9 cellular contexts compared by ENCODE assay signal in genomic region chr7:27154901-27155815, GRCh38. TPM values are rescaled to one million over a fixed set of nuclear protein-coding genes. Genes with fewer than 3 reads are reported as not detected.
A peak's percentile ranks its signal among the peaks of the same experiment; 100 is the strongest.
DNase-seq lines count a peak whose midpoint lies in the region; ATAC-seq and TF ChIP-seq lines count a peak whose summit lies in the region.
"Had no signal": no experiment of that assay in that cellular context is flagged by ENCODE, and none has a peak within 500 bp of the region (broad histone marks: within the 10 kb centered on the region; RNA-seq: fewer than 3 reads in every experiment).

No MANE protein-coding gene starts in this region.

- no peaks in the 10 kb centered on the region for H3K79me2 ChIP-seq in SK-N-SH (ENCODE audit: insufficient read depth)

- H3K9me3 Mint-ChIP-seq in activated T-helper 1 cell treated with anti-CD3 and anti-CD28 coated beads, Interleukin-12 subunit alpha, Interleukin-12 subunit beta, Interleukin-2, Interleukin-4 antibody, amounts not matched to agents 30 ng/mL and 10 ng/mL and 1 ng/mL, durations not matched to agents 14 hours and 24 hours and 36 hours, result no peaks in the 10 kb centered on the region
- H3K9me3 Mint-ChIP-seq in memory B cell, result peaks cover 1% of the 10 kb centered on the region

- no peaks in the 10 kb centered on the region for H3F3A ChIP-seq in SK-N-SH (replicated peaks; ENCODE audit: insufficient read depth)

- intact Hi-C loops in activated T-helper 1 cell treated with anti-CD3 and anti-CD28 coated beads, Interleukin-12 subunit alpha, Interleukin-12 subunit beta, Interleukin-2, Interleukin-4 antibody, amounts not matched to agents 30 ng/mL and 10 ng/mL and 1 ng/mL, durations not matched to agents 14 hours and 24 hours and 36 hours (cut with micrococcal nuclease), result loop anchor here (5.0 kb wide), 1 partner anchor 58 kb away; the partner anchor contains the start of gene HOXA1
- intact Hi-C loops in tibial artery (cut with DNase I; ENCODE audit: low total_unique reads), result loop anchor here (5.0 kb wide), 1 partner anchor 293 kb away; the partner anchor contains the start of gene SKAP2

- H3K4me3 ChIP-seq in SK-N-SH (ENCODE audit: low read depth in 2 of 2, low read length in 1 of 2), result 0 out of 4 replicates have a peak overlapping the region, but pooled peaks of 1 of the 2 experiments have one; percentile 3
- H3K4me3 ChIP-seq in tibial artery, result peak overlapping the region; percentile 62 to 75

- CTCF ChIA-PET in SK-N-SH (lab: Yijun Ruan, JAX), result interaction anchor here (0.6 to 11.7 kb wide), 13 partner anchors 7 to 790 kb away, joined by 3 to 270 read pairs (median 3); partner anchors contain the start of genes HOXA3, HOXA5 and HOXA6

- DNase-seq in SK-N-SH (no peak), memory B cell (ENCODE audit: low spot score in 2 of 2) (no peak), tibial artery (no peak), Kasumi-1 (lab: John Stamatoyannopoulos, UW) (no peak)
- DNase-seq in activated T-helper 1 cell treated with anti-CD3 and anti-CD28 coated beads, Interleukin-12 subunit alpha, Interleukin-12 subunit beta, Interleukin-2, Interleukin-4 antibody, amounts not matched to agents 30 ng/mL and 10 ng/mL and 1 ng/mL, durations not matched to agents 14 hours and 24 hours and 36 hours (ENCODE audit: low spot score), result no peak
- DNase-seq: AML-193 had no signal

- TF ChIP-seq RAD21 in SK-N-SH (IDR thresholded peaks at IDR 0.05; ENCODE audit: low read length), result no peak

- H2AFZ ChIP-seq in SK-N-SH (ENCODE audit: low read depth), result no peak overlapping the region

- peaks cover 100% of the 10 kb centered on the region for H3K27me3 ChIP-seq in SK-N-SH (ENCODE audit: insufficient read depth)
- H3K27me3 ChIP-seq in tibial artery, result no peaks in the 10 kb centered on the region

- no peak for TF ChIP-seq EP300 in SK-N-SH (IDR thresholded peaks at IDR 0.05; ENCODE audit: borderline replicate concordance in 1 of 2, low read depth in 1 of 2, low read length in 1 of 2)

- no peak overlapping the region for H3K27ac ChIP-seq in SK-N-SH (ENCODE audit: low read depth in 2 of 2, low read length in 1 of 2)
- H3K27ac ChIP-seq in tibial artery, result peak overlapping the region; percentile 78 to 84

- H3K9me3 ChIP-seq in SK-N-SH (no peaks in the 10 kb centered on the region), tibial artery (no peaks in the 10 kb centered on the region)

- H3K4me1 ChIP-seq in SK-N-SH (ENCODE audit: control insufficient read depth in 1 of 2, insufficient read depth in 2 of 2, low read depth in 1 of 2, low read length in 1 of 2) (peaks cover 0 to 9% of the 10 kb centered on the region in 2 experiments; a peak in 1 of 4 replicates), tibial artery (peaks cover 0 to 35% (median 26%) of the 10 kb centered on the region in 4 donors)

- 16% methylated on average over 47 of the region's 48 CpGs for WGBS in SK-N-SH (ENCODE audit: low lambda C conversion rate)

- no peak overlapping the region for H3K4me2 ChIP-seq in SK-N-SH

- no peaks in the 10 kb centered on the region for H3K36me3 Mint-ChIP-seq in activated T-helper 1 cell treated with anti-CD3 and anti-CD28 coated beads, Interleukin-12 subunit alpha, Interleukin-12 subunit beta, Interleukin-2, Interleukin-4 antibody, amounts not matched to agents 30 ng/mL and 10 ng/mL and 1 ng/mL, durations not matched to agents 14 hours and 24 hours and 36 hours (ENCODE audit: low read depth)
- peaks cover 2% of the 10 kb centered on the region for H3K36me3 Mint-ChIP-seq in memory B cell

- peak overlapping the region; percentile 68 for H3K27ac Mint-ChIP-seq in activated T-helper 1 cell treated with anti-CD3 and anti-CD28 coated beads, Interleukin-12 subunit alpha, Interleukin-12 subunit beta, Interleukin-2, Interleukin-4 antibody, amounts not matched to agents 30 ng/mL and 10 ng/mL and 1 ng/mL, durations not matched to agents 14 hours and 24 hours and 36 hours
- peak overlapping the region; percentile 46 for H3K27ac Mint-ChIP-seq in memory B cell

- peaks cover 6% of the 10 kb centered on the region; the same call in 1 of the 2 replicates for H4K20me1 ChIP-seq in SK-N-SH (ENCODE audit: insufficient read depth)

- no peak overlapping the region for H3K9ac ChIP-seq in SK-N-SH

- H3K4me1 Mint-ChIP-seq in activated T-helper 1 cell treated with anti-CD3 and anti-CD28 coated beads, Interleukin-12 subunit alpha, Interleukin-12 subunit beta, Interleukin-2, Interleukin-4 antibody, amounts not matched to agents 30 ng/mL and 10 ng/mL and 1 ng/mL, durations not matched to agents 14 hours and 24 hours and 36 hours (ENCODE audit: low read depth), result peaks cover 25% of the 10 kb centered on the region
- H3K4me1 Mint-ChIP-seq in memory B cell, result peaks cover 33% of the 10 kb centered on the region

- no peak for TF ChIP-seq CTCF in SK-N-SH (IDR thresholded peaks at IDR 0.05)
- TF ChIP-seq CTCF in tibial artery (IDR thresholded peaks at IDR 0.05), result no peak

- no peaks in the 10 kb centered on the region for H3K9me2 ChIP-seq in SK-N-SH

- no peaks in the 10 kb centered on the region for H3K36me3 ChIP-seq in SK-N-SH (replicated peaks in 1 of 2; ENCODE audit: control insufficient read depth in 1 of 2, insufficient read depth in 2 of 2, low read length in 1 of 2)
- no peaks in the 10 kb centered on the region for H3K36me3 ChIP-seq in tibial artery

- ATAC-seq in SK-N-SH treated with all-trans-retinoic acid at 6 μM for 48 hours, result no peak
- no peak for ATAC-seq in memory B cell (ENCODE audit: low read depth)
- ATAC-seq in HG02981 (IDR thresholded peaks at IDR 0.05; ENCODE audit: unreplicated experiment), result no peak
- no peak for ATAC-seq in GM18858 (IDR thresholded peaks at IDR 0.05; ENCODE audit: unreplicated experiment)

- peaks cover 84% of the 10 kb centered on the region for H3K27me3 Mint-ChIP-seq in activated T-helper 1 cell treated with anti-CD3 and anti-CD28 coated beads, Interleukin-12 subunit alpha, Interleukin-12 subunit beta, Interleukin-2, Interleukin-4 antibody, amounts not matched to agents 30 ng/mL and 10 ng/mL and 1 ng/mL, durations not matched to agents 14 hours and 24 hours and 36 hours (ENCODE audit: insufficient read depth)
- peaks cover 47% of the 10 kb centered on the region for H3K27me3 Mint-ChIP-seq in memory B cell

- POLR2A ChIA-PET in SK-N-SH (lab: Yijun Ruan, JAX), result no interaction called here

- peak overlapping the region; percentile 54 for H3K4me3 Mint-ChIP-seq in activated T-helper 1 cell treated with anti-CD3 and anti-CD28 coated beads, Interleukin-12 subunit alpha, Interleukin-12 subunit beta, Interleukin-2, Interleukin-4 antibody, amounts not matched to agents 30 ng/mL and 10 ng/mL and 1 ng/mL, durations not matched to agents 14 hours and 24 hours and 36 hours
- H3K4me3 Mint-ChIP-seq in memory B cell, result no peak overlapping the region

TF ChIP-seq in SK-N-SH, 30 proteins besides CTCF, POLR2A, EP300 and RAD21 (continues in another document):
- TF ChIP-seq FOXM1 (IDR thresholded peaks at IDR 0.05; ENCODE audit: low read depth) (no peak), TCF12 (IDR thresholded peaks at IDR 0.05) (no peak), MAX (IDR thresholded peaks at IDR 0.05; ENCODE audit: low read depth) (no peak), TAF1 (IDR thresholded peaks at IDR 0.05; ENCODE audit: borderline replicate concordance, low read depth, low read length) (no peak)

TF ChIP-seq in SK-N-SH treated with all-trans-retinoic acid at 6 μM for 48 hours, 23 proteins besides CTCF, POLR2A, EP300 and RAD21 (continues in another document):
- TF ChIP-seq ZNF70 (CRISPR knock-in tag; IDR thresholded peaks at IDR 0.05), result no peak
- no peak for TF ChIP-seq CREB5 (CRISPR knock-in tag; IDR thresholded peaks at IDR 0.05; ENCODE audit: low read depth)

RNA-seq across cellular contexts. Expression of gene HOXA7, which starts 1.3 kb away (rescaled TPM):
- not detected in 2 replicates for polyA plus RNA-seq in SK-N-SH (2012; rRNA removed)
- not detected in 2 replicates for polyA plus RNA-seq in SK-N-SH (2012; cell fraction: cytosol; rRNA removed)
- polyA plus RNA-seq in SK-N-SH (2012; cell fraction: nucleus; rRNA removed), result not detected in 2 replicates
- not detected in 2 replicates for total RNA-seq in activated T-helper 1 cell treated with anti-CD3 and anti-CD28 coated beads, Interleukin-12 subunit alpha, Interleukin-12 subunit beta, Interleukin-2, Interleukin-4 antibody, amounts not matched to agents 30 ng/mL and 10 ng/mL and 1 ng/mL, durations not matched to agents 14 hours and 24 hours and 36 hours

RNA-seq across cellular contexts. Expression of gene HOXA3, which starts 2.8 kb away (rescaled TPM):
- 0.15 TPM in 1 of 2 replicates, not detected in the other for polyA plus RNA-seq in SK-N-SH (2012; rRNA removed)
- not detected in 2 replicates for polyA plus RNA-seq in SK-N-SH (2012; cell fraction: cytosol; rRNA removed)
- not detected in 2 replicates for polyA plus RNA-seq in SK-N-SH (2012; cell fraction: nucleus; rRNA removed)
- total RNA-seq in activated T-helper 1 cell treated with anti-CD3 and anti-CD28 coated beads, Interleukin-12 subunit alpha, Interleukin-12 subunit beta, Interleukin-2, Interleukin-4 antibody, amounts not matched to agents 30 ng/mL and 10 ng/mL and 1 ng/mL, durations not matched to agents 14 hours and 24 hours and 36 hours, result not detected in 2 replicates

RNA-seq across cellular contexts. Expression of gene HOXA6, which starts 7.6 kb away (rescaled TPM):
- polyA plus RNA-seq in SK-N-SH (2012; rRNA removed), result not detected in 2 replicates
- polyA plus RNA-seq in SK-N-SH (2012; cell fraction: cytosol; rRNA removed), result not detected in 2 replicates
- not detected in 2 replicates for polyA plus RNA-seq in SK-N-SH (2012; cell fraction: nucleus; rRNA removed)
- not detected in 2 replicates for total RNA-seq in activated T-helper 1 cell treated with anti-CD3 and anti-CD28 coated beads, Interleukin-12 subunit alpha, Interleukin-12 subunit beta, Interleukin-2, Interleukin-4 antibody, amounts not matched to agents 30 ng/mL and 10 ng/mL and 1 ng/mL, durations not matched to agents 14 hours and 24 hours and 36 hours

RNA-seq across cellular contexts. Expression of gene HOXA9, which starts 10.2 kb away (rescaled TPM):
- not detected in 2 replicates for polyA plus RNA-seq in SK-N-SH (2012; rRNA removed)
- polyA plus RNA-seq in SK-N-SH (2012; cell fraction: cytosol; rRNA removed), result not detected in 2 replicates
- polyA plus RNA-seq in SK-N-SH (2012; cell fraction: nucleus; rRNA removed), result not detected in 2 replicates
- total RNA-seq in activated T-helper 1 cell treated with anti-CD3 and anti-CD28 coated beads, Interleukin-12 subunit alpha, Interleukin-12 subunit beta, Interleukin-2, Interleukin-4 antibody, amounts not matched to agents 30 ng/mL and 10 ng/mL and 1 ng/mL, durations not matched to agents 14 hours and 24 hours and 36 hours, result not detected in 2 replicates

RNA-seq across cellular contexts. Expression of gene HOXA5, which starts 11.7 kb away (rescaled TPM):
- polyA plus RNA-seq in SK-N-SH (2012; rRNA removed), result not detected in 2 replicates
- not detected in 2 replicates for polyA plus RNA-seq in SK-N-SH (2012; cell fraction: cytosol; rRNA removed)
- polyA plus RNA-seq in SK-N-SH (2012; cell fraction: nucleus; rRNA removed), result not detected in 2 replicates
- not detected in 2 replicates for total RNA-seq in activated T-helper 1 cell treated with anti-CD3 and anti-CD28 coated beads, Interleukin-12 subunit alpha, Interleukin-12 subunit beta, Interleukin-2, Interleukin-4 antibody, amounts not matched to agents 30 ng/mL and 10 ng/mL and 1 ng/mL, durations not matched to agents 14 hours and 24 hours and 36 hours

Comparison
In these comparisons a context has a peak if more than half of its experiments do, and no peak if none do; other contexts are left out.
1. H3K27ac ChIP-seq: peak in tibial artery (2 of 2); none in SK-N-SH (0 of 2).